In the genomic region with DNA sequence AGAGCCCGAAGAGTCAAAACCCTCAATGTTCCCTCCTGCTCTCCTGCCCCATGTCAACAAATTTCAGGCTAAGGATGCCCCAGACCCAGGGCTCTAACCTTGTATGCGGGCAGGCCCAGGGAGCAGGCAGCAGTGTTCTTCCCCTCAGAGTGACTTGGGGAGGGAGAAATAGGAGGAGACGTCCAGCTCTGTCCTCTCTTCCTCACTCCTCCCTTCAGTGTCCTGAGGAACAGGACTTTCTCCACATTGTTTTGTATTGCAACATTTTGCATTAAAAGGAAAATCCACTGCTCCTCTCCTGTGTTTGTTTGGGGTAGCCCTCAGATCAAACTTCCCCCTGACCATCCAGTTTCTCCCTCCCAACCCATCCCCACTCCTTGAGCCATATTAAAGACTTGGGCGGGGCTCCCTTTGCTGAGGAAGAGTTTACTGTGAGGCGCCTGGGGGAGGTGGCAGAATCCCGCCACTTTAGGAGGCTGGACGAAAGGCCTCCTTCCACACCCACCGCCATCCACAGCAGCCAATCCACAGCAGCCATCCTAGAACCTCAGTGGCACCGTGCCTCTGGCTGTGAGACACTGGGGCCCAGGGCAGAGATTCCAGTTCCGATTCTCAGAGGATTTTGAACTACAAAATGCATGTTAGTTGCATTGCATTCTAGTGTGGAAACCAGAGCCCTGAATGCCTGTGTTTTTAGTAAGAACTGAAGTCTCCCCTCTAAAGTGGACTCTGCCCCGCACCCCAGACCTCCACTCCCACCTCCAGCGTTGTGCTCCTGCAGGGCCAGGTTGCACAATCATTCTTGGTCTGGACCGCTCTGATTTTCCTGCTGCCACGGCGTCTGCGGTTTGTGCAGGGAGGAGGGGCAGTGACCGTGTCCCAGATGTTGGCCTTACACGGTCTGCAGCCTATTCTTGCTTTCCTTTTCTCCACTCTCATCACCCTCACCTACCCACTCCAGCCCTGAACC, we compare ENCODE assay signal across 9 cellular contexts. TPM values are rescaled to one million over a fixed set of nuclear protein-coding genes. Genes with fewer than 3 reads are reported as not detected.
DNase-seq lines count a peak whose midpoint lies in the region; ATAC-seq, FAIRE-seq and TF ChIP-seq lines count a peak whose summit lies in the region.
"Had no signal": no experiment of that assay in that cellular context is flagged by ENCODE, and none has a peak within 500 bp of the region (broad histone marks: within the 10 kb centered on the region; RNA-seq: fewer than 3 reads in every experiment).

No MANE protein-coding gene starts in this region.

- H3K4me3 ChIP-seq in BLaER1 treated with 17β-estradiol and CSF1 and Interleukin-3, amounts not matched to agents 10 nM and 100 nM = peak overlapping the region in 8 of 10 experiments; percentile 8 to 60 (median 47); a peak in 12 of 20 replicates
- H3K4me3 ChIP-seq in fibroblast of pulmonary artery (replicated peaks; ENCODE audit: low read depth, low read length) = peak overlapping the region; percentile 44
- H3K4me3 ChIP-seq in pancreas = no peak overlapping the region

- FAIRE-seq in pancreas (lab: Jason Lieb, UNC) = no peak

- H4K20me1 ChIP-seq in BLaER1 treated with 17β-estradiol and CSF1 and Interleukin-3, amounts not matched to agents 10 nM and 100 nM = peaks cover 0 to 1% (median 0%) of the 10 kb centered on the region in 11 experiments; a peak in 1 of 22 replicates

- peak overlapping the region in 9 of 11 experiments; percentile 31 to 83 (median 66); a peak in 16 of 22 replicates for H3K27ac ChIP-seq in BLaER1 treated with 17β-estradiol and CSF1 and Interleukin-3, amounts not matched to agents 10 nM and 100 nM
- no peak overlapping the region for H3K27ac ChIP-seq in pancreas

- peaks cover 60 to 83% (median 81%) of the 10 kb centered on the region in 10 experiments for H3K4me1 ChIP-seq in BLaER1 treated with 17β-estradiol and CSF1 and Interleukin-3, amounts not matched to agents 10 nM and 100 nM
- H3K4me1 ChIP-seq in pancreas = peaks cover 0 to 9% (median 0%) of the 10 kb centered on the region in 3 donors

- whole genome bisulfite sequencing in pancreas, 2 donors = 34% methylated on average over 18 of the region's 18 CpGs

- H3K27me3 ChIP-seq in BLaER1 treated with 17β-estradiol and CSF1 and Interleukin-3, amounts not matched to agents 10 nM and 100 nM = no peaks in the 10 kb centered on the region
- H3K27me3 ChIP-seq in pancreas = no peaks in the 10 kb centered on the region

- H3K9ac ChIP-seq in BLaER1 treated with 17β-estradiol and CSF1 and Interleukin-3, amounts not matched to agents 10 nM and 100 nM = peak overlapping the region in 10 of 11 experiments; percentile 9 to 72 (median 62); a peak in 18 of 22 replicates

- peaks cover 19 to 25% (median 23%) of the 10 kb centered on the region in 11 experiments; a peak in 21 of 22 replicates for H3K9me3 ChIP-seq in BLaER1 treated with 17β-estradiol and CSF1 and Interleukin-3, amounts not matched to agents 10 nM and 100 nM (replicated peaks in 1 of 11)
- H3K9me3 ChIP-seq in pancreas = no peaks in the 10 kb centered on the region

- DNase-seq in RPMI7951 (ENCODE audit: low read depth) (peak; percentile 28), fibroblast of pulmonary artery (ENCODE audit: low read depth) (peak; percentile 90), pancreas (peak in 2 of 6 donors; percentile 34 to 50), COR-L47 (lab: John Stamatoyannopoulos, UW) (no peak), T1000 (lab: John Stamatoyannopoulos, UW) (no peak), NCI-H1092 (lab: John Stamatoyannopoulos, UW) (no peak)
- DNase-seq: stimulated activated CD4-positive, alpha-beta T cell treated with anti-CD3 and anti-CD28 coated beads, Interleukin-2, amount 100 ng/mL, for 24 hours had no signal

- intact Hi-C loops in pancreas (cut with DNase I) = loop anchor here in 2 of 3 donors (5.0 kb wide), 2 partner anchors 300 to 305 kb away; no protein-coding TSS in a partner anchor

- ATAC-seq in pancreas (peak; percentile 23 to 58 (median 57)), HG02678 (IDR thresholded peaks at IDR 0.05; ENCODE audit: unreplicated experiment) (no peak)

- TF ChIP-seq CTCF in fibroblast of pulmonary artery (IDR thresholded peaks at IDR 0.05; ENCODE audit: low read length, missing control alignments) (no peak), pancreas (IDR thresholded peaks at IDR 0.05) (no peak)

- H3K4me2 ChIP-seq in BLaER1 treated with 17β-estradiol and CSF1 and Interleukin-3, amounts not matched to agents 10 nM and 100 nM = peak overlapping the region; percentile 83 to 99 (median 97)

- peaks cover 0 to 17% (median 0%) of the 10 kb centered on the region in 11 experiments; a peak in 2 of 22 replicates for H3K36me3 ChIP-seq in BLaER1 treated with 17β-estradiol and CSF1 and Interleukin-3, amounts not matched to agents 10 nM and 100 nM
- H3K36me3 ChIP-seq in pancreas = no peaks in the 10 kb centered on the region

RNA-seq across cellular contexts. Expression of a gene that starts 3.0 kb away (rescaled TPM):
- 9.1 and 9.7 TPM in 2 replicates for total RNA-seq in RPMI7951 (2014; rRNA removed; shearing (Covaris generic))
- total RNA-seq in pancreas = 10 to 100 TPM in 3 of 6 donors, 1 to 10 TPM in 3; 3.7 to 39.2 (median 11.0) TPM
- 10 to 100 TPM in 1 of 2 donors, 1 to 10 TPM in 1; 9.1 to 11.3 TPM for polyA plus RNA-seq in pancreas

RNA-seq across cellular contexts. Expression of a gene that starts 53.1 kb away (rescaled TPM):
- 18.2 and 23.6 TPM in 2 replicates for total RNA-seq in RPMI7951 (2014; rRNA removed; shearing (Covaris generic))
- total RNA-seq in pancreas = 10 to 100 TPM; 27.9 to 42.1 (median 30.4) TPM
- 10 to 100 TPM in 1 of 2 donors, 1 to 10 TPM in 1; 6.8 to 16.5 TPM for polyA plus RNA-seq in pancreas

Comparison
In these comparisons a context has a peak if more than half of its experiments do, and no peak if none do; other contexts are left out.
1. H3K27ac ChIP-seq: peak in BLaER1 treated with 17β-estradiol and CSF1 and Interleukin-3, amounts not matched to agents 10 nM and 100 nM (9 of 11); none in pancreas (0 of 4).
2. H3K4me3 ChIP-seq: peak in BLaER1 treated with 17β-estradiol and CSF1 and Interleukin-3, amounts not matched to agents 10 nM and 100 nM (8 of 10) and fibroblast of pulmonary artery (single experiment); none in pancreas (0 of 4).
3. DNase-seq: peak in RPMI7951 (single experiment) and fibroblast of pulmonary artery (single experiment); none in COR-L47 (single experiment), T1000 (single experiment) and NCI-H1092 (single experiment).